ENCODE assay signal across 16 cellular contexts in the genomic region with DNA sequence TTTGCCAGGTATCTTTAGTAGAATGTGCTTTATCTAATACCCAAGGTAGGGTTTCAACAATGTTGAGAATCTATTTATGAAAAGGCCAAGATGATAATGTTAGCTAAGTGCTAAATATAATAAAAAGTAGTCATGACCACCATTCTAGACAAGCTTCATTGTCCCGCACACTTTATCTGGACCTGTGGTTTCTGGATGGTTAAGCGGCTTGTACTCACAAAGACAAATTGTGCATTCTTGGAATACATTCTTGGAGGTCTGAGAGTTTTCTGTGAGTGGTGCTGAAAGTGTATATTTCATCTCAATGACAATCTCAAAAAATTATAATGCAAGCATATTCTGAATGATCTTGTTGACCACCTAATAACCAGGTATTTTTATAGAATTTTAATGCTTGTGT.
DNase-seq lines count a peak whose midpoint lies in the region; ATAC-seq and TF ChIP-seq lines count a peak whose summit lies in the region.
"Had no signal": no experiment of that assay in that cellular context is flagged by ENCODE, and none has a peak within 500 bp of the region (broad histone marks: within the 10 kb centered on the region; RNA-seq: fewer than 3 reads in every experiment).

No MANE protein-coding gene starts in this region.

- H3K27me3 ChIP-seq in neural cell (ENCODE audit: insufficient read depth, low read depth, low read length) (no peaks in the 10 kb centered on the region), uterus (no peaks in the 10 kb centered on the region)
- H3K27me3 ChIP-seq: BLaER1 had no signal

- no peaks in the 10 kb centered on the region for H3K9me2 ChIP-seq in neural cell (ENCODE audit: insufficient read depth, low read length)

- H3K4me3 ChIP-seq in fibroblast of pulmonary artery (replicated peaks; ENCODE audit: low read depth, low read length), result no peak overlapping the region
- H3K4me3 ChIP-seq in neural cell (ENCODE audit: low read length), result no peak overlapping the region
- H3K4me3 ChIP-seq in uterus, result no peak overlapping the region
- H3K4me3 ChIP-seq: A549, BLaER1, GM12878 had no signal

- peaks cover 0 to 2% (median 0%) of the 10 kb centered on the region in 3 donors for H3K27me3 Mint-ChIP-seq in immature natural killer cell (ENCODE audit: low read depth in 3 of 3)
- no peaks in the 10 kb centered on the region for H3K27me3 Mint-ChIP-seq in activated CD8-positive, alpha-beta T cell treated with anti-CD3 and anti-CD28 coated beads, Interleukin-2, amount 10 ng/mL, durations not matched to agents 7 days and 5 days (ENCODE audit: low read depth)
- H3K27me3 Mint-ChIP-seq: CD8-positive, alpha-beta memory T cell had no signal

- no peaks in the 10 kb centered on the region for H3K79me2 ChIP-seq in neural cell (replicated peaks; ENCODE audit: insufficient read depth, low read length)

- no peaks in the 10 kb centered on the region for H3K36me3 ChIP-seq in neural cell (ENCODE audit: insufficient read depth, low read length)
- no peaks in the 10 kb centered on the region for H3K36me3 ChIP-seq in uterus
- H3K36me3 ChIP-seq: BLaER1 had no signal

- H3K9me3 Mint-ChIP-seq in immature natural killer cell, result peaks cover 5 to 25% (median 10%) of the 10 kb centered on the region in 6 donors
- H3K9me3 Mint-ChIP-seq in activated CD8-positive, alpha-beta T cell treated with anti-CD3 and anti-CD28 coated beads, Interleukin-2, amount 10 ng/mL, durations not matched to agents 7 days and 5 days (ENCODE audit: insufficient read depth), result peaks cover 3% of the 10 kb centered on the region

- H3K36me3 Mint-ChIP-seq in immature natural killer cell, result no peaks in the 10 kb centered on the region
- no peaks in the 10 kb centered on the region for H3K36me3 Mint-ChIP-seq in activated CD8-positive, alpha-beta T cell treated with anti-CD3 and anti-CD28 coated beads, Interleukin-2, amount 10 ng/mL, durations not matched to agents 7 days and 5 days (ENCODE audit: low read depth)
- H3K36me3 Mint-ChIP-seq: CD8-positive, alpha-beta memory T cell had no signal

- CTCF ChIA-PET in activated CD8-positive, alpha-beta T cell treated with anti-CD3 and anti-CD28 coated beads, Interleukin-2, amount 10 ng/mL, durations not matched to agents 7 days and 5 days (lab: Charles Lee), result no interaction called here

- intact Hi-C loops in uterus (cut with DNase I; ENCODE audit: low total_unique reads), result no loop called here

- no peak overlapping the region for H3K4me2 ChIP-seq in neural cell (ENCODE audit: low read length)
- H3K4me2 ChIP-seq: A549, BLaER1 had no signal

- H3K27ac Mint-ChIP-seq in immature natural killer cell, result no peak overlapping the region
- no peak overlapping the region for H3K27ac Mint-ChIP-seq in activated CD8-positive, alpha-beta T cell treated with anti-CD3 and anti-CD28 coated beads, Interleukin-2, amount 10 ng/mL, durations not matched to agents 7 days and 5 days
- H3K27ac Mint-ChIP-seq: CD8-positive, alpha-beta memory T cell; HFFc6 had no signal

- no peak overlapping the region for H2AFZ ChIP-seq in neural cell (ENCODE audit: low read depth, low read length)

- DNase-seq in NCI-H226 (peak; percentile 59), amniotic epithelial cell (ENCODE audit: low read depth) (peak; percentile 88), fibroblast of pulmonary artery (ENCODE audit: low read depth) (peak; percentile 55), immature natural killer cell (no peak), uterus (no peak)
- no peak for DNase-seq in activated CD8-positive, alpha-beta T cell treated with anti-CD3 and anti-CD28 coated beads, Interleukin-2, amount 10 ng/mL, durations not matched to agents 7 days and 5 days
- DNase-seq: AML-193; Caco-2; CD8-positive, alpha-beta memory T cell; HCEC 1CT; HFFc6 had no signal

- TF ChIP-seq POLR2A in uterus (IDR thresholded peaks at IDR 0.05), result no peak

- no peaks in the 10 kb centered on the region for H3K4me1 ChIP-seq in uterus
- H3K4me1 ChIP-seq: A549, BLaER1, Caco-2 had no signal

- H3K27ac ChIP-seq in neural cell (ENCODE audit: low read length) (peak overlapping the region; percentile 74), uterus (no peak overlapping the region)
- H3K27ac ChIP-seq: A549, BLaER1 had no signal

- no peak overlapping the region for H3K4me3 Mint-ChIP-seq in immature natural killer cell
- no peak overlapping the region for H3K4me3 Mint-ChIP-seq in activated CD8-positive, alpha-beta T cell treated with anti-CD3 and anti-CD28 coated beads, Interleukin-2, amount 10 ng/mL, durations not matched to agents 7 days and 5 days
- H3K4me3 Mint-ChIP-seq: CD8-positive, alpha-beta memory T cell; HFFc6 had no signal

- no peaks in the 10 kb centered on the region for H3K9me3 ChIP-seq in neural cell (ENCODE audit: low read length)
- H3K9me3 ChIP-seq in uterus, result no peaks in the 10 kb centered on the region
- H3K9me3 ChIP-seq: A549, BLaER1, Caco-2 had no signal

- TF ChIP-seq RAD21 in neural cell (conservative IDR thresholded peaks at IDR 0.05), result no peak

- no peaks in the 10 kb centered on the region for H3K4me1 Mint-ChIP-seq in immature natural killer cell
- H3K4me1 Mint-ChIP-seq in activated CD8-positive, alpha-beta T cell treated with anti-CD3 and anti-CD28 coated beads, Interleukin-2, amount 10 ng/mL, durations not matched to agents 7 days and 5 days (ENCODE audit: low read depth), result no peaks in the 10 kb centered on the region
- H3K4me1 Mint-ChIP-seq: CD8-positive, alpha-beta memory T cell had no signal

- H3K9ac ChIP-seq in neural cell (ENCODE audit: low read length), result no peak overlapping the region
- H3K9ac ChIP-seq: BLaER1 had no signal

- ATAC-seq in activated CD8-positive, alpha-beta T cell treated with anti-CD3 and anti-CD28 coated beads, Interleukin-2, amount 10 ng/mL, durations not matched to agents 7 days and 5 days, result no peak
- no peak for ATAC-seq in HG03521 (IDR thresholded peaks at IDR 0.05; ENCODE audit: unreplicated experiment)
- ATAC-seq: A549, GM12878 had no signal

- POLR2A ChIA-PET in activated CD8-positive, alpha-beta T cell treated with anti-CD3 and anti-CD28 coated beads, Interleukin-2, amount 10 ng/mL, durations not matched to agents 7 days and 5 days (lab: Charles Lee), result no interaction called here

- no peak for TF ChIP-seq EP300 in neural cell (conservative IDR thresholded peaks at IDR 0.05; ENCODE audit: poor library complexity, severe bottlenecking)

- TF ChIP-seq CTCF in fibroblast of pulmonary artery (IDR thresholded peaks at IDR 0.05; ENCODE audit: low read length, missing control alignments) (no peak), neural cell (IDR thresholded peaks at IDR 0.05; ENCODE audit: poor library complexity, severe bottlenecking) (no peak), uterus (IDR thresholded peaks at IDR 0.05) (no peak)

- H4K20me1 ChIP-seq in neural cell (ENCODE audit: insufficient read depth), result no peaks in the 10 kb centered on the region
- H4K20me1 ChIP-seq: BLaER1 had no signal

- no peaks in the 10 kb centered on the region for H3F3A ChIP-seq in neural cell (ENCODE audit: insufficient read depth, low read length, poor library complexity, severe bottlenecking)

TF ChIP-seq in neural cell, 6 proteins besides CTCF, POLR2A, EP300 and RAD21:
- no peak for TF ChIP-seq TAF1 (IDR thresholded peaks at IDR 0.05; ENCODE audit: low read depth)
- TF ChIP-seq MXI1 (conservative IDR thresholded peaks at IDR 0.05; ENCODE audit: poor library complexity, severe bottlenecking), result no peak

Comparison
In these comparisons a context has a peak if more than half of its experiments do, and no peak if none do; other contexts are left out.
1. DNase-seq: peak in NCI-H226 (single experiment), amniotic epithelial cell (single experiment) and fibroblast of pulmonary artery (single experiment); none in immature natural killer cell (0 of 3), uterus (0 of 2) and activated CD8-positive, alpha-beta T cell treated with anti-CD3 and anti-CD28 coated beads, Interleukin-2, amount 10 ng/mL, durations not matched to agents 7 days and 5 days (single experiment).